ENCODE assay signal across 14 cellular contexts in the genomic region with DNA sequence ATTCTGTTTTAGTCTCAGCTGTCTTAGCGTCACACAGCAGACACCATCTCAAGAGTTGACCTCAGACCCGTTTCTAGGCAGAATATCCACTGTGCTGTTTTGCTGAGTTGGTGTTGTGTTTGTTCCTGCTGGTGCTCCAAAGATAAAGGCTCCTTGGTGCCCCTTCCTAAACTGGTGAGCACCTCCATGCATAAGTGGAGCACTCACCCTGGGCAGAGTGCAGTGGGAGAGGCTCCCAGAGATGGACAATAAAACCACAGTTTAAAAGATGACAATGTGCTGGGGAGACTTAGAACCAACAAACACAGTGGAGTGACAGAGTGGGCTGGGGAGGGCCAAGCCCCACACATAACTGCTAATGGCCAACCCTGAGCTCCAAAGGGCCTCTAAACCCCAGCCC.
DNase-seq lines count a peak whose midpoint lies in the region; ATAC-seq and TF ChIP-seq lines count a peak whose summit lies in the region.
"Had no signal": no experiment of that assay in that cellular context is flagged by ENCODE, and none has a peak within 500 bp of the region (broad histone marks: within the 10 kb centered on the region; RNA-seq: fewer than 3 reads in every experiment).

No MANE protein-coding gene starts in this region.

- TF ChIP-seq POLR2A in adrenal gland (IDR thresholded peaks at IDR 0.05): no peak

- H3K9me3 ChIP-seq in adrenal gland (replicated peaks in 1 of 3): no peaks in the 10 kb centered on the region
- H3K9me3 ChIP-seq: BE2C, HAP-1 had no signal

- WGBS in adrenal gland, 4 donors: 79 to 87% (median 83%) methylated on average over 1 to 2 of the region's 2 CpGs

- peaks cover 3 to 7% of the 10 kb centered on the region in 2 donors for H3K4me1 ChIP-seq in adrenal gland (replicated peaks in 1 of 2)
- H3K4me1 ChIP-seq: BE2C had no signal

- H3K36me3 ChIP-seq in adrenal gland (replicated peaks in 1 of 2) (no peaks in the 10 kb centered on the region), H7 (replicated peaks; ENCODE audit: control insufficient read depth, insufficient read depth, low read length) (no peaks in the 10 kb centered on the region)
- H3K36me3 ChIP-seq: BE2C, HAP-1 had no signal

- TF ChIP-seq CTCF in adrenal gland (IDR thresholded peaks at IDR 0.05): no peak

- no peak overlapping the region for H3K27ac Mint-ChIP-seq in stimulated activated effector memory CD8-positive, alpha-beta T cell treated with anti-CD3 and anti-CD28 coated beads, Interleukin-12 subunit alpha, Interleukin-12 subunit beta, amount 100 ng/mL, for 72 hours
- H3K27ac Mint-ChIP-seq: CD4-positive, CD25-positive, alpha-beta regulatory T cell; CD8-positive, alpha-beta memory T cell had no signal

- no peak overlapping the region for H3K4me3 Mint-ChIP-seq in stimulated activated effector memory CD8-positive, alpha-beta T cell treated with anti-CD3 and anti-CD28 coated beads, Interleukin-12 subunit alpha, Interleukin-12 subunit beta, amount 100 ng/mL, for 72 hours
- H3K4me3 Mint-ChIP-seq: CD4-positive, CD25-positive, alpha-beta regulatory T cell; CD8-positive, alpha-beta memory T cell had no signal

- no peaks in the 10 kb centered on the region for H3K27me3 ChIP-seq in layer of hippocampus (ENCODE audit: control insufficient read depth, insufficient read depth, low read length)
- no peaks in the 10 kb centered on the region for H3K27me3 ChIP-seq in adrenal gland
- H3K27me3 ChIP-seq in H7 (ENCODE audit: control insufficient read depth, insufficient read depth, low read length): no peaks in the 10 kb centered on the region
- H3K27me3 ChIP-seq: BE2C had no signal

- ATAC-seq in stimulated activated effector memory CD8-positive, alpha-beta T cell treated with anti-CD3 and anti-CD28 coated beads, Interleukin-12 subunit alpha, Interleukin-12 subunit beta, amount 100 ng/mL, for 72 hours: peak; percentile 25

- H3K9me3 Mint-ChIP-seq in stimulated activated effector memory CD8-positive, alpha-beta T cell treated with anti-CD3 and anti-CD28 coated beads, Interleukin-12 subunit alpha, Interleukin-12 subunit beta, amount 100 ng/mL, for 72 hours: no peaks in the 10 kb centered on the region
- H3K9me3 Mint-ChIP-seq: CD4-positive, CD25-positive, alpha-beta regulatory T cell had no signal

- H3K27ac ChIP-seq in caudate nucleus (ENCODE audit: low read depth, low read length) (peak overlapping the region; percentile 41), layer of hippocampus (ENCODE audit: low read depth, low read length) (peak overlapping the region; percentile 21), adrenal gland (no peak overlapping the region)

- intact Hi-C loops in adrenal gland (cut with DNase I): loop anchor here (5.0 to 10.0 kb wide), 2 partner anchors 399 to 402 kb away; no protein-coding TSS in a partner anchor

- peaks cover 8% of the 10 kb centered on the region for H3K4me1 Mint-ChIP-seq in stimulated activated effector memory CD8-positive, alpha-beta T cell treated with anti-CD3 and anti-CD28 coated beads, Interleukin-12 subunit alpha, Interleukin-12 subunit beta, amount 100 ng/mL, for 72 hours

- H3K36me3 Mint-ChIP-seq in stimulated activated effector memory CD8-positive, alpha-beta T cell treated with anti-CD3 and anti-CD28 coated beads, Interleukin-12 subunit alpha, Interleukin-12 subunit beta, amount 100 ng/mL, for 72 hours: no peaks in the 10 kb centered on the region
- H3K36me3 Mint-ChIP-seq: CD4-positive, CD25-positive, alpha-beta regulatory T cell; CD8-positive, alpha-beta memory T cell had no signal

- H3K4me3 ChIP-seq in adrenal gland (no peak overlapping the region), H7 (ENCODE audit: insufficient read depth, low read depth, low read length) (no peak overlapping the region)
- H3K4me3 ChIP-seq: HAP-1 had no signal

- DNase-seq in caudate nucleus (lab: John Stamatoyannopoulos, UW) (no peak), NCI-H146 treated with DMSO at 0.1 percent for 48 hours (lab: John Stamatoyannopoulos, UW; ENCODE audit: unreplicated experiment) (no peak), adrenal gland (no peak), H7 (no peak)
- no peak for DNase-seq in stimulated activated effector memory CD8-positive, alpha-beta T cell treated with anti-CD3 and anti-CD28 coated beads, Interleukin-12 subunit alpha, Interleukin-12 subunit beta, amount 100 ng/mL, for 72 hours (ENCODE audit: low spot score in 2 of 2)
- DNase-seq: ACHN; BE2C; C1 segment of cervical spinal cord; CD4-positive, CD25-positive, alpha-beta regulatory T cell; CD8-positive, alpha-beta memory T cell; COR-L47; GOT3 had no signal

Comparison
In these comparisons a context has a peak if more than half of its experiments do, and no peak if none do; other contexts are left out.
1. H3K27ac ChIP-seq: peak in caudate nucleus (single experiment) and layer of hippocampus (single experiment); none in adrenal gland (0 of 5).